11 cellular contexts compared by ENCODE assay signal in the genomic region with DNA sequence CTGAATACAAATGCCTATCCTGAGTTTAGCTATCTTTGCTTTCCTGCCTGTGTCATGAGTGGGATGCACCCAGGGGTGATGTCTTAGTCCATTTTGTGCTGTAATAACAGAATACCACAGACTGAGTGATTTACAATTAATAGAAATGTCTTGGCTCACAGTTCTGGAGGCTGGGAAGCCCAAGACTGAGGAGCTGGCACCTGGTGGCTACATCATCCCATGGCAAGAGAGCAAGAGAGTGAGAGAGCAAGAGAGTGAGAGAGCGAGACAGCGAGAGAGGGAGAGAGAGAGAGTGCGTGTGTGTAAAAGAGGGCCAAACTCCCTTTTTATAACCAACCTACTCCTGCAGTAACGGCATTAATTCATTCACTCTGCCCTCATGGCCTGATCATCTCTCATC.
DNase-seq lines count a peak whose midpoint lies in the region; ATAC-seq and TF ChIP-seq lines count a peak whose summit lies in the region.
"Had no signal": no experiment of that assay in that cellular context is flagged by ENCODE, and none has a peak within 500 bp of the region (broad histone marks: within the 10 kb centered on the region; RNA-seq: fewer than 3 reads in every experiment).

No MANE protein-coding gene starts in this region.

- peak overlapping the region; percentile 58 for H3K4me2 ChIP-seq in fibroblast of lung (ENCODE audit: extremely low read depth, insufficient read depth, low read length)

- H3K27me3 ChIP-seq in Peyer's patch = no peaks in the 10 kb centered on the region
- H3K27me3 ChIP-seq in fibroblast of lung (ENCODE audit: control insufficient read depth, insufficient read depth, low read length) = no peaks in the 10 kb centered on the region
- H3K27me3 ChIP-seq in stomach smooth muscle (ENCODE audit: control insufficient read depth in 1 of 2, insufficient read depth in 2 of 2, low read length in 2 of 2) = no peaks in the 10 kb centered on the region
- no peaks in the 10 kb centered on the region for H3K27me3 ChIP-seq in uterus

- peak overlapping the region; percentile 78 to 79 for H3K4me3 Mint-ChIP-seq in activated T-cell treated with anti-CD3 and anti-CD28 coated beads, Interleukin-2, amount 50 U/mL, for 72 hours

- peaks cover 13% of the 10 kb centered on the region for H3K27me3 Mint-ChIP-seq in activated T-cell treated with anti-CD3 and anti-CD28 coated beads, Interleukin-2, amount 50 U/mL, for 72 hours (ENCODE audit: low read depth)

- H3K79me2 ChIP-seq in fibroblast of lung (ENCODE audit: control insufficient read depth, insufficient read depth, low read length) = no peaks in the 10 kb centered on the region

- no peaks in the 10 kb centered on the region for H3K36me3 ChIP-seq in Peyer's patch
- H3K36me3 ChIP-seq in fibroblast of lung (ENCODE audit: control insufficient read depth, insufficient read depth, low read length) = no peaks in the 10 kb centered on the region
- no peaks in the 10 kb centered on the region for H3K36me3 ChIP-seq in stomach smooth muscle (ENCODE audit: control insufficient read depth in 2 of 2, insufficient read depth in 2 of 2, low read length in 2 of 2)
- no peaks in the 10 kb centered on the region for H3K36me3 ChIP-seq in uterus

- no peaks in the 10 kb centered on the region for H4K20me1 ChIP-seq in fibroblast of lung (ENCODE audit: control insufficient read depth, extremely low read depth, insufficient read depth, low read length)

- H3K4me1 ChIP-seq in Peyer's patch = peaks cover 4 to 15% (median 9%) of the 10 kb centered on the region in 4 donors
- peaks cover 13% of the 10 kb centered on the region for H3K4me1 ChIP-seq in fibroblast of lung (ENCODE audit: control insufficient read depth, extremely low read depth, insufficient read depth, low read length)
- no peaks in the 10 kb centered on the region for H3K4me1 ChIP-seq in stomach smooth muscle (ENCODE audit: control insufficient read depth, insufficient read depth, low read length)
- no peaks in the 10 kb centered on the region for H3K4me1 ChIP-seq in uterus

- intact Hi-C loops in posterior vena cava (cut with DNase I) = no loop called here
- intact Hi-C loops in uterus (cut with DNase I; ENCODE audit: low total_unique reads) = no loop called here

- peaks cover 1 to 2% of the 10 kb centered on the region in 2 donors for H3K36me3 Mint-ChIP-seq in activated T-cell treated with anti-CD3 and anti-CD28 coated beads, Interleukin-2, amount 50 U/mL, for 72 hours (ENCODE audit: insufficient read depth in 2 of 2)

- H3K4me1 Mint-ChIP-seq in activated T-cell treated with anti-CD3 and anti-CD28 coated beads, Interleukin-2, amount 50 U/mL, for 72 hours (ENCODE audit: low read depth) = peaks cover 64% of the 10 kb centered on the region

- H3K4me3 ChIP-seq in Peyer's patch = no peak overlapping the region
- H3K4me3 ChIP-seq in fibroblast of lung (replicated peaks in 1 of 4; ENCODE audit: control extremely low read depth in 1 of 4, insufficient read depth in 1 of 4, low read depth in 3 of 4, low read length in 4 of 4) = peak overlapping the region in 1 of 4 experiments; percentile 6
- H3K4me3 ChIP-seq in stomach smooth muscle (ENCODE audit: low read length in 2 of 2) = no peak overlapping the region
- no peak overlapping the region for H3K4me3 ChIP-seq in uterus
- H3K4me3 ChIP-seq: lung, SK-N-MC had no signal

- no peak overlapping the region for H3K27ac Mint-ChIP-seq in activated T-cell treated with anti-CD3 and anti-CD28 coated beads, Interleukin-2, amount 50 U/mL, for 72 hours

- peaks cover 1 to 2% of the 10 kb centered on the region in 2 donors for H3K9me3 Mint-ChIP-seq in activated T-cell treated with anti-CD3 and anti-CD28 coated beads, Interleukin-2, amount 50 U/mL, for 72 hours

- H3K9ac ChIP-seq in fibroblast of lung (ENCODE audit: insufficient read depth, low read length) (no peak overlapping the region), stomach smooth muscle (ENCODE audit: low read length in 2 of 2) (no peak overlapping the region)

- TF ChIP-seq CTCF in Peyer's patch (IDR thresholded peaks at IDR 0.05) = no peak
- no peak for TF ChIP-seq CTCF in fibroblast of lung (conservative IDR thresholded peaks at IDR 0.05 in 1 of 2, IDR thresholded peaks at IDR 0.05 in 1 of 2; ENCODE audit: low read depth in 1 of 2, low read length in 2 of 2)
- TF ChIP-seq CTCF in uterus (IDR thresholded peaks at IDR 0.05) = no peak

- no peak for ATAC-seq in activated T-cell treated with anti-CD3 and anti-CD28 coated beads, Interleukin-2, amount 50 U/mL, for 72 hours (replicated peaks in 1 of 2)

- H2AFZ ChIP-seq in fibroblast of lung (ENCODE audit: low read length) = peak overlapping the region; percentile 36

- H3K27ac ChIP-seq in Peyer's patch (peak overlapping the region; percentile 76 to 82 (median 81)), fibroblast of lung (ENCODE audit: insufficient read depth, low read length) (peak overlapping the region; percentile 81), stomach smooth muscle (ENCODE audit: low read length) (peak overlapping the region; percentile 24), uterus (peak overlapping the region in 1 of 2 donors; percentile 38)
- H3K27ac ChIP-seq: SK-N-MC had no signal

- TF ChIP-seq POLR2A in Peyer's patch (IDR thresholded peaks at IDR 0.05) = no peak
- TF ChIP-seq POLR2A in uterus (IDR thresholded peaks at IDR 0.05) = no peak

- no peaks in the 10 kb centered on the region for H3K9me3 ChIP-seq in Peyer's patch
- no peaks in the 10 kb centered on the region for H3K9me3 ChIP-seq in fibroblast of lung (ENCODE audit: control insufficient read depth, insufficient read depth, low read depth, low read length)
- no peaks in the 10 kb centered on the region for H3K9me3 ChIP-seq in stomach smooth muscle (ENCODE audit: control insufficient read depth in 2 of 2, low read length in 2 of 2)
- no peaks in the 10 kb centered on the region for H3K9me3 ChIP-seq in uterus

- DNase-seq in activated T-cell treated with anti-CD3 and anti-CD28 coated beads, Interleukin-2, amount 50 U/mL, for 72 hours = no peak
- DNase-seq in activated T-cell treated with anti-CD3 and anti-CD28 coated beads for 4 hours (no peak), Peyer's patch (no peak), fibroblast of lung (ENCODE audit: low read depth in 2 of 2) (peak in 1 of 2 donors; percentile 63), posterior vena cava (ENCODE audit: low spot score) (no peak), uterus (no peak), NCI-H2171 (lab: John Stamatoyannopoulos, UW) (no peak)
- DNase-seq: NCI-H2171 treated with DMSO at 0.1 percent for 48 hours had no signal
